ENCODE assay signal across 1 cellular context in the genomic region with DNA sequence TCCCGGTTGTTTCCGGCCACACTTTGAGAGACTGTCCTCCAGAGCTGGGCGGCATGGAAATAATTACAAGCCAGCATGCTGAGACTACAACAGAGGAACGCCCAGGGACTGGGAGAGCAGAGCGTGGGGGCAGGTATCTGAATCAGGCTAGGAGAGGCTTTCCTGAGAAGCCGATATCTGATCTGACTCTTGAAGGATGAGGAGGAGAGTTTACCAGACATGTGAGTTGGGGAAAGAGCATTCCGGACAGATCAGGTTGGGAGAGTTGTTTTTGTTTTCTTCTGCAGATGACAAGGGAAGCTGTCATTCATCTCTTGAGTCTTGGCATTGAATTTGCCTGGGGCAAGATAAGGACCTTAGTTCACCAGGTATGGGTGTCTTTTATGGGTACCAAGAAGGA.
TF ChIP-seq lines count a peak whose summit lies in the region.

No MANE protein-coding gene starts in this region.

TF ChIP-seq in K562, 482 proteins besides CTCF, POLR2A, EP300 and RAD21 (continued from another document):
- TF ChIP-seq, protein P1, sequence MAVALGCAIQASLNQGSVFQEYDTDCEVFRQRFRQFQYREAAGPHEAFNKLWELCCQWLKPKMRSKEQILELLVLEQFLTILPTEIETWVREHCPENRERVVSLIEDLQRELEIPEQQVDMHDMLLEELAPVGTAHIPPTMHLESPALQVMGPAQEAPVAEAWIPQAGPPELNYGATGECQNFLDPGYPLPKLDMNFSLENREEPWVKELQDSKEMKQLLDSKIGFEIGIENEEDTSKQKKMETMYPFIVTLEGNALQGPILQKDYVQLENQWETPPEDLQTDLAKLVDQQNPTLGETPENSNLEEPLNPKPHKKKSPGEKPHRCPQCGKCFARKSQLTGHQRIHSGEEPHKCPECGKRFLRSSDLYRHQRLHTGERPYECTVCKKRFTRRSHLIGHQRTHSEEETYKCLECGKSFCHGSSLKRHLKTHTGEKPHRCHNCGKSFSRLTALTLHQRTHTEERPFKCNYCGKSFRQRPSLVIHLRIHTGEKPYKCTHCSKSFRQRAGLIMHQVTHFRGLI (CRISPR knock-in tag; IDR thresholded peaks at IDR 0.05) = no peak
- no peak for TF ChIP-seq MECOM (CRISPR knock-in tag; IDR thresholded peaks at IDR 0.05)
- TF ChIP-seq ZNF184 (CRISPR knock-in tag; IDR thresholded peaks at IDR 0.05) = no peak
- TF ChIP-seq ZKSCAN1 (IDR thresholded peaks at IDR 0.05; ENCODE audit: low read depth, low read length) = no peak
- no peak for TF ChIP-seq GATAD2A (IDR thresholded peaks at IDR 0.05)
- no peak for TF ChIP-seq ZNF316 (IDR thresholded peaks at IDR 0.05)
- 0 out of 2 replicates have a peak, but pooled peaks have one; percentile 16 for TF ChIP-seq SMARCA4 (IDR thresholded peaks at IDR 0.05)
- TF ChIP-seq ZNF57 (CRISPR knock-in tag; IDR thresholded peaks at IDR 0.05) = no peak
- TF ChIP-seq CREB1 (IDR thresholded peaks at IDR 0.05) = no peak
- TF ChIP-seq CREB1 (CRISPR knock-in tag; IDR thresholded peaks at IDR 0.05) = no peak
- TF ChIP-seq ZNF444 (CRISPR knock-in tag; IDR thresholded peaks at IDR 0.05) = no peak
- no peak for TF ChIP-seq ZNF197 (CRISPR knock-in tag; IDR thresholded peaks at IDR 0.05; ENCODE audit: low read depth)
- no peak for TF ChIP-seq ETV1 (tag; conservative IDR thresholded peaks at IDR 0.05; ENCODE audit: low read depth)
- no peak for TF ChIP-seq ESRRA (IDR thresholded peaks at IDR 0.05; ENCODE audit: borderline replicate concordance, low read depth)
- peak; percentile 79 for TF ChIP-seq ZEB2 (IDR thresholded peaks at IDR 0.05)
- TF ChIP-seq, protein P2, sequence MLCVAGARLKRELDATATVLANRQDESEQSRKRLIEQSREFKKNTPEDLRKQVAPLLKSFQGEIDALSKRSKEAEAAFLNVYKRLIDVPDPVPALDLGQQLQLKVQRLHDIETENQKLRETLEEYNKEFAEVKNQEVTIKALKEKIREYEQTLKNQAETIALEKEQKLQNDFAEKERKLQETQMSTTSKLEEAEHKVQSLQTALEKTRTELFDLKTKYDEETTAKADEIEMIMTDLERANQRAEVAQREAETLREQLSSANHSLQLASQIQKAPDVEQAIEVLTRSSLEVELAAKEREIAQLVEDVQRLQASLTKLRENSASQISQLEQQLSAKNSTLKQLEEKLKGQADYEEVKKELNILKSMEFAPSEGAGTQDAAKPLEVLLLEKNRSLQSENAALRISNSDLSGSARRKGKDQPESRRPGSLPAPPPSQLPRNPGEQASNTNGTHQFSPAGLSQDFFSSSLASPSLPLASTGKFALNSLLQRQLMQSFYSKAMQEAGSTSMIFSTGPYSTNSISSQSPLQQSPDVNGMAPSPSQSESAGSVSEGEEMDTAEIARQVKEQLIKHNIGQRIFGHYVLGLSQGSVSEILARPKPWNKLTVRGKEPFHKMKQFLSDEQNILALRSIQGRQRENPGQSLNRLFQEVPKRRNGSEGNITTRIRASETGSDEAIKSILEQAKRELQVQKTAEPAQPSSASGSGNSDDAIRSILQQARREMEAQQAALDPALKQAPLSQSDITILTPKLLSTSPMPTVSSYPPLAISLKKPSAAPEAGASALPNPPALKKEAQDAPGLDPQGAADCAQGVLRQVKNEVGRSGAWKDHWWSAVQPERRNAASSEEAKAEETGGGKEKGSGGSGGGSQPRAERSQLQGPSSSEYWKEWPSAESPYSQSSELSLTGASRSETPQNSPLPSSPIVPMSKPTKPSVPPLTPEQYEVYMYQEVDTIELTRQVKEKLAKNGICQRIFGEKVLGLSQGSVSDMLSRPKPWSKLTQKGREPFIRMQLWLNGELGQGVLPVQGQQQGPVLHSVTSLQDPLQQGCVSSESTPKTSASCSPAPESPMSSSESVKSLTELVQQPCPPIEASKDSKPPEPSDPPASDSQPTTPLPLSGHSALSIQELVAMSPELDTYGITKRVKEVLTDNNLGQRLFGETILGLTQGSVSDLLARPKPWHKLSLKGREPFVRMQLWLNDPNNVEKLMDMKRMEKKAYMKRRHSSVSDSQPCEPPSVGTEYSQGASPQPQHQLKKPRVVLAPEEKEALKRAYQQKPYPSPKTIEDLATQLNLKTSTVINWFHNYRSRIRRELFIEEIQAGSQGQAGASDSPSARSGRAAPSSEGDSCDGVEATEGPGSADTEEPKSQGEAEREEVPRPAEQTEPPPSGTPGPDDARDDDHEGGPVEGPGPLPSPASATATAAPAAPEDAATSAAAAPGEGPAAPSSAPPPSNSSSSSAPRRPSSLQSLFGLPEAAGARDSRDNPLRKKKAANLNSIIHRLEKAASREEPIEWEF (CRISPR knock-in tag; IDR thresholded peaks at IDR 0.05) = no peak
- TF ChIP-seq, protein P3, sequence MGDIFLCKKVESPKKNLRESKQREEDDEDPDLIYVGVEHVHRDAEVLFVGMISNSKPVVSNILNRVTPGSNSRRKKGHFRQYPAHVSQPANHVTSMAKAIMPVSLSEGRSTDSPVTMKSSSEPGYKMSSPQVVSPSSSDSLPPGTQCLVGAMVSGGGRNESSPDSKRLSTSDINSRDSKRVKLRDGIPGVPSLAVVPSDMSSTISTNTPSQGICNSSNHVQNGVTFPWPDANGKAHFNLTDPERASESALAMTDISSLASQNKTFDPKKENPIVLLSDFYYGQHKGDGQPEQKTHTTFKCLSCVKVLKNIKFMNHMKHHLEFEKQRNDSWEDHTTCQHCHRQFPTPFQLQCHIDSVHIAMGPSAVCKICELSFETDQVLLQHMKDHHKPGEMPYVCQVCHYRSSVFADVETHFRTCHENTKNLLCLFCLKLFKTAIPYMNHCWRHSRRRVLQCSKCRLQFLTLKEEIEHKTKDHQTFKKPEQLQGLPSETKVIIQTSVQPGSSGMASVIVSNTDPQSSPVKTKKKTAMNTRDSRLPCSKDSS (IDR thresholded peaks at IDR 0.05; ENCODE audit: low read depth, partially characterized antibody) = no peak
- TF ChIP-seq, protein P4, sequence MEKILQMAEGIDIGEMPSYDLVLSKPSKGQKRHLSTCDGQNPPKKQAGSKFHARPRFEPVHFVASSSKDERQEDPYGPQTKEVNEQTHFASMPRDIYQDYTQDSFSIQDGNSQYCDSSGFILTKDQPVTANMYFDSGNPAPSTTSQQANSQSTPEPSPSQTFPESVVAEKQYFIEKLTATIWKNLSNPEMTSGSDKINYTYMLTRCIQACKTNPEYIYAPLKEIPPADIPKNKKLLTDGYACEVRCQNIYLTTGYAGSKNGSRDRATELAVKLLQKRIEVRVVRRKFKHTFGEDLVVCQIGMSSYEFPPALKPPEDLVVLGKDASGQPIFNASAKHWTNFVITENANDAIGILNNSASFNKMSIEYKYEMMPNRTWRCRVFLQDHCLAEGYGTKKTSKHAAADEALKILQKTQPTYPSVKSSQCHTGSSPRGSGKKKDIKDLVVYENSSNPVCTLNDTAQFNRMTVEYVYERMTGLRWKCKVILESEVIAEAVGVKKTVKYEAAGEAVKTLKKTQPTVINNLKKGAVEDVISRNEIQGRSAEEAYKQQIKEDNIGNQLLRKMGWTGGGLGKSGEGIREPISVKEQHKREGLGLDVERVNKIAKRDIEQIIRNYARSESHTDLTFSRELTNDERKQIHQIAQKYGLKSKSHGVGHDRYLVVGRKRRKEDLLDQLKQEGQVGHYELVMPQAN (IDR thresholded peaks at IDR 0.05; ENCODE audit: borderline replicate concordance) = no peak
